In the genomic region with DNA sequence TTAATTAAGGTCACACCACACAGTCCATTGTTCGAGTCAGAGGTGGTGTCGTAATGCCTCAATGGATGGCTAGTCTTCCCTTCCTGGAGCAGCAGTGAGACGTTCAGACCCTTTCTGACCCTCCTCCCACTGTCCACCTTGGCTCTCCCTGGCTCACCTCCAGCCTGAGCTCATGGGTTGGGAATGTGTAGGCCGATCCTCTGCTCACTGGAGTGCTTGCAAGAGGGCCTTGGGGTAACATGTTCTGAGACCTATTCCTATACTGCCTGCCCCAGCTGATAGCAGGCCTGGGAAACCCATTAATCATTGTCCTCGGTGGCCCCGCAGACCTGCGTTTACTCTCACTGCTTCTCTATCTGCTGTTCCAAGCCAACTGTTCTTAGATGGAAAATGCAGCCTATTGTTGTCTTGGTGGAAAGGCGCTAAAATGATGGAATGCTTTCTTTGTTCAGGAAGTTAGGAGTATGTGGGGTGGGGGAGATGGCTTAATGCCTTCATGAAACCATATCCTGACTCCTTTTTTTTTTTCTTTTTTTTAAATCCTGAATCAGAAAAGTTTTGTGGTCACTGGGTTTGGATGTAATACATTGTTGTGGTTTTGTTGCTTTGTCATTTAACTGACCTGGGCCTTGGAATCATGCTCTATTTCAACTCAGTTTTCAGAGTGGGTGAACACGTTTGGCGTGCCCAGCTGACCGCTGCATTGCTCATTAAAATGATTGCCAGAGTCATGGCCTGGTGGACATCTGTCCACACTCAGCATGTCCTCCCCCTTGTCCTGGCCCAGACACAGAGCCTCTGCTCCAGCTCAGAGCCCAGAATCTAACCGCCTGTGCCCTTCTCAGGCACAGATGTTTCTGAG, we compare ENCODE assay signal across 8 cellular contexts.
DNase-seq lines count a peak whose midpoint lies in the region; ATAC-seq and TF ChIP-seq lines count a peak whose summit lies in the region.

No MANE protein-coding gene starts in this region.

- no peaks in the 10 kb centered on the region for H3K36me3 Mint-ChIP-seq in endothelial cell (ENCODE audit: low read depth, unreplicated experiment)

- peaks cover 89% of the 10 kb centered on the region for H3K4me1 ChIP-seq in SJSA1 (replicated peaks)

- no peaks in the 10 kb centered on the region for H3K27me3 ChIP-seq in SJSA1 (replicated peaks)

- no peaks in the 10 kb centered on the region for H3K9me3 Mint-ChIP-seq in endothelial cell (ENCODE audit: unreplicated experiment)

- H3K4me3 ChIP-seq in SJSA1 (no peak overlapping the region), fibroblast of villous mesenchyme (ENCODE audit: low read depth, low read length) (no peak overlapping the region), skeletal muscle cell (ENCODE audit: low read depth, low read length) (no peak overlapping the region)

- no peak overlapping the region for H3K4me3 Mint-ChIP-seq in endothelial cell (ENCODE audit: unreplicated experiment)

- H3K4me1 Mint-ChIP-seq in endothelial cell (ENCODE audit: unreplicated experiment) = peaks cover 23% of the 10 kb centered on the region

- H3K27ac Mint-ChIP-seq in endothelial cell (ENCODE audit: unreplicated experiment) = no peak overlapping the region

- ATAC-seq in HG02642 (IDR thresholded peaks at IDR 0.05; ENCODE audit: poor library complexity, unreplicated experiment) = no peak
- no peak for ATAC-seq in GM21786 (IDR thresholded peaks at IDR 0.05; ENCODE audit: unreplicated experiment)

- 0 out of 2 replicates have a peak, but pooled peaks cover 3% of the 10 kb centered on the region for H3K36me3 ChIP-seq in SJSA1

- TF ChIP-seq CTCF in fibroblast of villous mesenchyme (IDR thresholded peaks at IDR 0.05; ENCODE audit: insufficient read depth, low read depth, low read length) (no peak), endothelial cell (IDR thresholded peaks at IDR 0.05; ENCODE audit: unreplicated experiment) (no peak)

- H3K27ac ChIP-seq in SJSA1 = peak overlapping the region; percentile 98

- DNase-seq in HCEC 1CT (peak; percentile 96), SJSA1 (ENCODE audit: low read depth in 1 of 2, low spot score in 2 of 2) (peak; percentile 93 to 97), fibroblast of villous mesenchyme (ENCODE audit: low read depth) (peak; percentile 92), skeletal muscle cell (ENCODE audit: low read depth) (peak; percentile 98), endothelial cell (ENCODE audit: low spot score) (no peak), NCI-H526 (lab: John Stamatoyannopoulos, UW) (no peak)

- H3K27me3 Mint-ChIP-seq in endothelial cell (ENCODE audit: unreplicated experiment) = peaks cover 3% of the 10 kb centered on the region

- H3K9me3 ChIP-seq in SJSA1 (replicated peaks) = no peaks in the 10 kb centered on the region

Comparison
In these comparisons a context has a peak if more than half of its experiments do, and no peak if none do; other contexts are left out.
1. DNase-seq: peak in HCEC 1CT (single experiment), SJSA1 (2 of 2), fibroblast of villous mesenchyme (single experiment) and skeletal muscle cell (single experiment); none in endothelial cell (single experiment) and NCI-H526 (0 of 2).